Comparison of ENCODE assay signal across 1 cellular context in the genomic region with DNA sequence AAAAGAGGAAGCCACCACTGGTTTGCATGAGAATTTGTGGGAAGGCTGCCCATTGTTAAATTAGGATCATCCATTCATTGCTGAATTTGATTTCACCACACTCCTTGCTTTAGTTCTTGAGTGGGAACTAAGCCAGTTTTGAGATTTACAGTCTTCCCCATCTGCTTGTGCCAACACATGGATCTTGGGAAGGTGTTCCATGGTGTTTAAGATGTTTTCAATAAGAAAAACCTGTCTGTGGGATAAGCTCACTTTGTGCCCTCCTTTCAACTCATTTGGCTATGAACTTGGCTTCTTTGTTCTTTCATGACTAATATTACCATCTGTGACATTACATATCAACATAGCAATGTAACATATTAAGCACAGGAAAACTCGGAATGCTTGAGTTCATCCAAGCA.
TF ChIP-seq lines count a peak whose summit lies in the region.

No MANE protein-coding gene starts in this region.

TF ChIP-seq in HEK293T, 16 proteins besides CTCF, POLR2A, EP300 and RAD21 (continued from another document):
- TF ChIP-seq, protein P1, sequence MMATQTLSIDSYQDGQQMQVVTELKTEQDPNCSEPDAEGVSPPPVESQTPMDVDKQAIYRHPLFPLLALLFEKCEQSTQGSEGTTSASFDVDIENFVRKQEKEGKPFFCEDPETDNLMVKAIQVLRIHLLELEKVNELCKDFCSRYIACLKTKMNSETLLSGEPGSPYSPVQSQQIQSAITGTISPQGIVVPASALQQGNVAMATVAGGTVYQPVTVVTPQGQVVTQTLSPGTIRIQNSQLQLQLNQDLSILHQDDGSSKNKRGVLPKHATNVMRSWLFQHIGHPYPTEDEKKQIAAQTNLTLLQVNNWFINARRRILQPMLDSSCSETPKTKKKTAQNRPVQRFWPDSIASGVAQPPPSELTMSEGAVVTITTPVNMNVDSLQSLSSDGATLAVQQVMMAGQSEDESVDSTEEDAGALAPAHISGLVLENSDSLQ (IDR thresholded peaks at IDR 0.05) = no peak
- TF ChIP-seq CTBP1 (IDR thresholded peaks at IDR 0.05; ENCODE audit: borderline replicate concordance) (no peak), TARDBP (IDR thresholded peaks at IDR 0.05) (no peak), LEF1 (IDR thresholded peaks at IDR 0.05; ENCODE audit: borderline replicate concordance) (no peak), SP1 (IDR thresholded peaks at IDR 0.05) (no peak)
